Comparison of ENCODE assay signal across 34 cellular contexts in genomic region chr6:40083141-40083920, GRCh38.
"Had no signal": no experiment of that assay in that cellular context is flagged by ENCODE, and none has a peak within 500 bp of the region (broad histone marks: within the 10 kb centered on the region; RNA-seq: fewer than 3 reads in every experiment).

No MANE protein-coding gene starts in this region.

- H3K9me3 ChIP-seq: MG63 had no signal

- DNase-seq: Karpas-422, Kasumi-1, MG63, MM.1S, MV-4-11, NCI-H1048, NCI-H1092, NCI-H1092 treated with DMSO at 0.1 percent for 48 hours, NCI-H1105, NCI-H1105 treated with DMSO at 0.1 percent for 48 hours, NCI-H1417, NCI-H1417 treated with DMSO at 0.1 percent for 48 hours, NCI-H1436, NCI-H1436 treated with DMSO at 0.1 percent for 48 hours, NCI-H146, NCI-H1694, NCI-H1694 treated with DMSO at 0.1 percent for 48 hours, NCI-H187, NCI-H187 treated with DMSO at 0.1 percent for 48 hours, NCI-H1930, NCI-H2029, NCI-H2029 treated with DMSO at 0.1 percent for 48 hours, NCI-H2081, NCI-H2081 treated with DMSO at 0.1 percent for 48 hours, NCI-H2107, NCI-H2171, NCI-H2171 treated with DMSO at 0.1 percent for 48 hours, NCI-H2227 treated with DMSO at 0.1 percent for 48 hours, NCI-H226, NCI-H345, NCI-H446, NCI-H446 treated with DMSO at 0.1 percent for 48 hours, NCI-H510A had no signal

- H3K27me3 ChIP-seq: MG63 had no signal

- H3K4me3 ChIP-seq: MG63 had no signal

- H3K36me3 ChIP-seq: MG63 had no signal

- H3K9ac ChIP-seq: KMS-11 had no signal

- H3K27ac ChIP-seq: KMS-11 had no signal

- H3K4me2 ChIP-seq: KMS-11 had no signal
